In genomic region chr15:40091861-40092415, GRCh38 we compare ENCODE assay signal across 12 cellular contexts. TPM values are rescaled to one million over a fixed set of nuclear protein-coding genes. Genes with fewer than 3 reads are reported as not detected.
DNase-seq lines count a peak whose midpoint lies in the region; ATAC-seq and TF ChIP-seq lines count a peak whose summit lies in the region.
"Had no signal": no experiment of that assay in that cellular context is flagged by ENCODE, and none has a peak within 500 bp of the region (broad histone marks: within the 10 kb centered on the region; RNA-seq: fewer than 3 reads in every experiment).

No MANE protein-coding gene starts in this region.

- CTCF ChIA-PET in CD4-positive, alpha-beta memory T cell (lab: Charles Lee; ENCODE audit: partially characterized antibody): interaction anchor here (0.7 to 10.4 kb wide), 2 partner anchors 16 to 66 kb away, joined by 3 to 152 read pairs; partner anchors contain the start of gene BMF
- CTCF ChIA-PET in naive thymus-derived CD4-positive, alpha-beta T cell (lab: Charles Lee): no interaction called here

- H3K9me3 Mint-ChIP-seq in nephron progenitor cell: no peaks in the 10 kb centered on the region
- H3K9me3 Mint-ChIP-seq in CD4-positive, alpha-beta memory T cell: no peaks in the 10 kb centered on the region
- H3K9me3 Mint-ChIP-seq in naive thymus-derived CD4-positive, alpha-beta T cell: no peaks in the 10 kb centered on the region
- H3K9me3 Mint-ChIP-seq: activated naive CD8-positive, alpha-beta T cell treated with anti-CD3 and anti-CD28 coated beads, Interleukin-2, amount 10 ng/mL, durations not matched to agents 7 days and 5 days had no signal

- ATAC-seq in naive thymus-derived CD4-positive, alpha-beta T cell: no peak

- peaks cover 18 to 87% (median 63%) of the 10 kb centered on the region in 11 experiments; a peak in 21 of 22 replicates for H3K36me3 ChIP-seq in BLaER1 treated with 17β-estradiol and CSF1 and Interleukin-3, amounts not matched to agents 10 nM and 100 nM
- peaks cover 0 to 21% (median 5%) of the 10 kb centered on the region in 4 donors for H3K36me3 ChIP-seq in esophagus muscularis mucosa
- no peaks in the 10 kb centered on the region for H3K36me3 ChIP-seq in CD4-positive, alpha-beta memory T cell (ENCODE audit: insufficient read depth, low read length)
- no peaks in the 10 kb centered on the region for H3K36me3 ChIP-seq in naive thymus-derived CD4-positive, alpha-beta T cell (ENCODE audit: control insufficient read depth in 2 of 3, insufficient read depth in 3 of 3, low read length in 3 of 3)

- peaks cover 0 to 69% (median 0%) of the 10 kb centered on the region in 11 experiments; a peak in 3 of 22 replicates for H4K20me1 ChIP-seq in BLaER1 treated with 17β-estradiol and CSF1 and Interleukin-3, amounts not matched to agents 10 nM and 100 nM

- H3K27ac ChIP-seq in BLaER1 treated with 17β-estradiol and CSF1 and Interleukin-3, amounts not matched to agents 10 nM and 100 nM: peak overlapping the region in 9 of 11 experiments; percentile 72 to 91 (median 79); a peak in 15 of 22 replicates
- H3K27ac ChIP-seq in esophagus muscularis mucosa (replicated peaks in 1 of 4): peak overlapping the region; percentile 80 to 84 (median 82)
- H3K27ac ChIP-seq in CD4-positive, alpha-beta memory T cell (ENCODE audit: low read depth, low read length): no peak overlapping the region
- H3K27ac ChIP-seq in naive thymus-derived CD4-positive, alpha-beta T cell (ENCODE audit: low read depth, low read length): no peak overlapping the region
- H3K27ac ChIP-seq: PC-9 had no signal

- peaks cover 3% of the 10 kb centered on the region for H3K27me3 Mint-ChIP-seq in nephron progenitor cell (ENCODE audit: low read depth, poor library complexity)
- H3K27me3 Mint-ChIP-seq in CD4-positive, alpha-beta memory T cell: peaks cover 0 to 2% of the 10 kb centered on the region in 2 donors
- H3K27me3 Mint-ChIP-seq in naive thymus-derived CD4-positive, alpha-beta T cell: no peaks in the 10 kb centered on the region
- H3K27me3 Mint-ChIP-seq: activated naive CD8-positive, alpha-beta T cell treated with anti-CD3 and anti-CD28 coated beads, Interleukin-2, amount 10 ng/mL, durations not matched to agents 7 days and 5 days had no signal

- intact Hi-C loops in esophagus muscularis mucosa (cut with DNase I): no loop called here
- intact Hi-C loops in CD4-positive, alpha-beta memory T cell (cut with micrococcal nuclease): no loop called here
- intact Hi-C loops in naive thymus-derived CD4-positive, alpha-beta T cell (cut with micrococcal nuclease): no loop called here

- H3K4me3 ChIP-seq in BLaER1 treated with 17β-estradiol and CSF1 and Interleukin-3, amounts not matched to agents 10 nM and 100 nM: no peak overlapping the region; a peak in 1 of 20 replicates
- no peak overlapping the region for H3K4me3 ChIP-seq in esophagus muscularis mucosa
- H3K4me3 ChIP-seq in CD4-positive, alpha-beta memory T cell (ENCODE audit: low read length in 2 of 2): no peak overlapping the region
- no peak overlapping the region for H3K4me3 ChIP-seq in naive thymus-derived CD4-positive, alpha-beta T cell (ENCODE audit: low read length)
- H3K4me3 ChIP-seq: PC-9 had no signal

- H3K36me3 Mint-ChIP-seq in nephron progenitor cell (ENCODE audit: low read depth): peaks cover 43% of the 10 kb centered on the region
- H3K36me3 Mint-ChIP-seq in CD4-positive, alpha-beta memory T cell: peaks cover 1 to 4% of the 10 kb centered on the region in 2 donors
- H3K36me3 Mint-ChIP-seq in naive thymus-derived CD4-positive, alpha-beta T cell: peaks cover 0 to 28% (median 0%) of the 10 kb centered on the region in 5 donors

- no peak for TF ChIP-seq POLR2A in esophagus muscularis mucosa (IDR thresholded peaks at IDR 0.05; ENCODE audit: low read depth)

- H3K27me3 ChIP-seq in BLaER1 treated with 17β-estradiol and CSF1 and Interleukin-3, amounts not matched to agents 10 nM and 100 nM: no peaks in the 10 kb centered on the region
- H3K27me3 ChIP-seq in esophagus muscularis mucosa: no peaks in the 10 kb centered on the region
- H3K27me3 ChIP-seq in CD4-positive, alpha-beta memory T cell (ENCODE audit: insufficient read depth, low read length): no peaks in the 10 kb centered on the region
- no peaks in the 10 kb centered on the region for H3K27me3 ChIP-seq in naive thymus-derived CD4-positive, alpha-beta T cell (ENCODE audit: control insufficient read depth in 2 of 2, insufficient read depth in 2 of 2, low read length in 2 of 2)

- peaks cover 91 to 99% (median 92%) of the 10 kb centered on the region in 10 experiments for H3K4me1 ChIP-seq in BLaER1 treated with 17β-estradiol and CSF1 and Interleukin-3, amounts not matched to agents 10 nM and 100 nM
- peaks cover 67 to 87% (median 82%) of the 10 kb centered on the region in 4 donors for H3K4me1 ChIP-seq in esophagus muscularis mucosa
- H3K4me1 ChIP-seq in CD4-positive, alpha-beta memory T cell (ENCODE audit: insufficient read depth, low read length): peaks cover 3% of the 10 kb centered on the region
- peaks cover 0 to 8% of the 10 kb centered on the region in 2 donors for H3K4me1 ChIP-seq in naive thymus-derived CD4-positive, alpha-beta T cell (ENCODE audit: control insufficient read depth in 2 of 2, insufficient read depth in 2 of 2, low read length in 2 of 2)

- POLR2A ChIA-PET in CD4-positive, alpha-beta memory T cell (lab: Charles Lee; ENCODE audit: partially characterized antibody): no interaction called here
- POLR2A ChIA-PET in naive thymus-derived CD4-positive, alpha-beta T cell (lab: Charles Lee): no interaction called here

- peak overlapping the region; percentile 92 for H3K27ac Mint-ChIP-seq in nephron progenitor cell
- peak overlapping the region in 1 of 7 donors; percentile 35 for H3K27ac Mint-ChIP-seq in CD4-positive, alpha-beta memory T cell
- no peak overlapping the region for H3K27ac Mint-ChIP-seq in naive thymus-derived CD4-positive, alpha-beta T cell

- no peaks in the 10 kb centered on the region for H3K9me3 ChIP-seq in BLaER1 treated with 17β-estradiol and CSF1 and Interleukin-3, amounts not matched to agents 10 nM and 100 nM (replicated peaks in 1 of 11)
- H3K9me3 ChIP-seq in esophagus muscularis mucosa: no peaks in the 10 kb centered on the region
- no peaks in the 10 kb centered on the region for H3K9me3 ChIP-seq in CD4-positive, alpha-beta memory T cell (ENCODE audit: control insufficient read depth in 1 of 2, low read length in 2 of 2)
- H3K9me3 ChIP-seq in naive thymus-derived CD4-positive, alpha-beta T cell (ENCODE audit: control insufficient read depth in 2 of 3, low read length in 3 of 3): no peaks in the 10 kb centered on the region

- TF ChIP-seq EP300 in esophagus muscularis mucosa (IDR thresholded peaks at IDR 0.05): no peak

- H3K4me3 Mint-ChIP-seq in nephron progenitor cell: peak overlapping the region; percentile 61
- no peak overlapping the region for H3K4me3 Mint-ChIP-seq in CD4-positive, alpha-beta memory T cell
- H3K4me3 Mint-ChIP-seq in naive thymus-derived CD4-positive, alpha-beta T cell: no peak overlapping the region
- H3K4me3 Mint-ChIP-seq: activated naive CD8-positive, alpha-beta T cell treated with anti-CD3 and anti-CD28 coated beads, Interleukin-2, amount 10 ng/mL, durations not matched to agents 7 days and 5 days had no signal

- H3K4me2 ChIP-seq in BLaER1 treated with 17β-estradiol and CSF1 and Interleukin-3, amounts not matched to agents 10 nM and 100 nM: peak overlapping the region; percentile 90 to 100 (median 98)

- WGBS in esophagus muscularis mucosa: 22% methylated on average over 7 of the region's 7 CpGs

- TF ChIP-seq CTCF in esophagus muscularis mucosa (IDR thresholded peaks at IDR 0.05) (no peak), nephron progenitor cell (IDR thresholded peaks at IDR 0.05) (no peak)

- peak; percentile 89 for DNase-seq in NCI-H82 (lab: John Stamatoyannopoulos, UW)
- no peak for DNase-seq in esophagus muscularis mucosa (ENCODE audit: extremely low spot score)
- DNase-seq in nephron progenitor cell: no peak
- DNase-seq in CD4-positive, alpha-beta memory T cell: no peak
- no peak for DNase-seq in naive thymus-derived CD4-positive, alpha-beta T cell
- DNase-seq in SW 1271 (lab: John Stamatoyannopoulos, UW): no peak
- DNase-seq in kidney glomerular epithelial cell (lab: John Stamatoyannopoulos, UW): no peak
- DNase-seq: activated CD4-positive, alpha-beta T cell treated with anti-CD3 and anti-CD28 coated beads for 4 hours; activated naive CD8-positive, alpha-beta T cell treated with anti-CD3 and anti-CD28 coated beads, Interleukin-2, amount 10 ng/mL, durations not matched to agents 7 days and 5 days; mammary epithelial cell; PC-9 had no signal

- H3K9ac ChIP-seq in BLaER1 treated with 17β-estradiol and CSF1 and Interleukin-3, amounts not matched to agents 10 nM and 100 nM: peak overlapping the region in 10 of 11 experiments; percentile 17 to 79 (median 70); a peak in 12 of 22 replicates

- H3K4me1 Mint-ChIP-seq in nephron progenitor cell: peaks cover 100% of the 10 kb centered on the region
- H3K4me1 Mint-ChIP-seq in CD4-positive, alpha-beta memory T cell: peaks cover 0 to 5% (median under 1%) of the 10 kb centered on the region in 4 donors
- peaks cover 12 to 40% (median 17%) of the 10 kb centered on the region in 7 donors for H3K4me1 Mint-ChIP-seq in naive thymus-derived CD4-positive, alpha-beta T cell

RNA-seq across cellular contexts. Expression of gene BMF, which starts 16.7 kb away (rescaled TPM):
- 1 to 10 TPM; 4.6 to 8.3 (median 6.3) TPM for total RNA-seq in esophagus muscularis mucosa
- total RNA-seq in CD4-positive, alpha-beta memory T cell: 10 to 100 TPM; 13.3 to 13.7 TPM
- under 1 TPM; 0.55 to 0.99 TPM for polyA plus RNA-seq in CD4-positive, alpha-beta memory T cell
- total RNA-seq in naive thymus-derived CD4-positive, alpha-beta T cell: 10 to 100 TPM in 4 of 5 experiments, 1 to 10 TPM in 1; 7.7 to 31.1 (median 19.6) TPM
- polyA plus RNA-seq in naive thymus-derived CD4-positive, alpha-beta T cell: 1 to 10 TPM; 1.5 to 2.9 TPM

RNA-seq across cellular contexts. Expression of gene SRP14, which starts 53.0 kb away (rescaled TPM):
- total RNA-seq in esophagus muscularis mucosa: 100 to 1,000 TPM; 262 to 412 (median 301) TPM
- 100 to 1,000 TPM; 118 to 120 TPM for total RNA-seq in CD4-positive, alpha-beta memory T cell
- 1,000 to 10,000 TPM in 1 of 2 donors, 100 to 1,000 TPM in 1; 773 to 1,035 TPM for polyA plus RNA-seq in CD4-positive, alpha-beta memory T cell
- total RNA-seq in naive thymus-derived CD4-positive, alpha-beta T cell: 100 to 1,000 TPM in 4 of 5 experiments, 10 to 100 TPM in 1; 92.1 to 157 (median 111) TPM
- polyA plus RNA-seq in naive thymus-derived CD4-positive, alpha-beta T cell: 100 to 1,000 TPM; 787 to 963 TPM

Comparison
In these comparisons a context has a peak if more than half of its experiments do, and no peak if none do; other contexts are left out.
1. H3K27ac ChIP-seq: peak in BLaER1 treated with 17β-estradiol and CSF1 and Interleukin-3, amounts not matched to agents 10 nM and 100 nM (9 of 11) and esophagus muscularis mucosa (4 of 4); none in CD4-positive, alpha-beta memory T cell (single experiment) and naive thymus-derived CD4-positive, alpha-beta T cell (single experiment).